ENCODE assay signal across 8 cellular contexts in the genomic region with DNA sequence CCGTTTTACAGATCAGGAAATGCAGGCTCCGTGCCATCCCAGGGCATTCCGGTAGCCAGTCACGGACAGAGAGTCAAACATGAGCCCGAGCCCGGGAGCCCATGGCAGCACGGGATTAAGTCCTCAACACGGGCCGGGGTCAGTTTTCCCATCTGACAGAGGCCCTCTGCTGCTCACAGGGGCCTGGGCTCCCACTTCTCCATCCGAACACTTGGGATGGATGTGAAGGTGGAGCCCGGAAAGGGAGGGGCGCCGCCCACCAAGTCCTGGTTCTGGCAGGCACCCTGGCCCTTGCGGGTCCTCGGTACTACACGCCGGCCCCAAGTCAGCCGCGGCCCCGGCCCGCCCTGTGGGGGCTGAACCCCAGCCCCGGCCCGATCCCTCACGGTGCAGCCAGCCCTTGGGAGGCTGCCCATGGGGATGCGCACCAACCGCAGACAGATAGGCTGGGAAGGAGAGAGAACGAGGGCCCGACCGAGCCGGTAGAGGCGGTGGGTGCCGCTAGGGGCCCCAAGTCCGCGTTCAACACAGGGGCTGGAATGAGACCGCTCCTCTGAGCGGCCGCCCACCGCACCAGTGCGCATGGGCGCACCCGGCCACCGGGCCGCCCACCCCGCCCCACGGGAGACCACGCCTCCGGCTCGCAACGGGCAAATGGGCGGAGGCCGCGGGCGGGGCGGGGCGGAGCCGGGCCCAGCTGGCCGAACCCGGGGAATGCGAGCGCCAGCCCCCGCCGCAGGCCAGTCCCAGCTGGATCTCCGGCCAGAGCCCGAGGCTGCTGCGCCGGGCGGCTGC.
A peak's percentile ranks its signal among the peaks of the same experiment; 100 is the strongest.
DNase-seq lines count a peak whose midpoint lies in the region; ATAC-seq lines count a peak whose summit lies in the region.

A gene (plus strand): TSS at position 743 of the 795 bp plus-strand sequence. CDS start 17,916 bp downstream, outside the sequence.

- ATAC-seq in GM18870 (IDR thresholded peaks at IDR 0.05; ENCODE audit: unreplicated experiment) (peak; percentile 50), HG03108 (IDR thresholded peaks at IDR 0.05; ENCODE audit: unreplicated experiment) (peak; percentile 88)
- ATAC-seq in activated CD4-positive, CD25-positive, alpha-beta regulatory T cell treated with anti-CD3 and anti-CD28 coated beads, Interleukin-2, amount 50 U/mL, for 24 hours, result peak; percentile 91

- DNase-seq in AG08396 (ENCODE audit: low spot score) (peak; percentile 99), NCI-H2227 treated with DMSO at 0.1 percent for 48 hours (lab: John Stamatoyannopoulos, UW) (peak; percentile 91), cerebellar cortex (ENCODE audit: low spot score) (peak; percentile 87), kidney glomerular epithelial cell (lab: John Stamatoyannopoulos, UW) (peak; percentile 83)
- DNase-seq in stimulated activated CD4-positive, alpha-beta T cell treated with anti-CD3 and anti-CD28 coated beads, Interleukin-15, amount 100 ng/mL, for 24 hours, result peak; percentile 92

Comparison
In these comparisons a context has a peak if more than half of its experiments do, and no peak if none do; other contexts are left out.
1. Peak in every context shown above with its lines: DNase-seq and ATAC-seq.